8 cellular contexts compared by ENCODE assay signal in the genomic region with DNA sequence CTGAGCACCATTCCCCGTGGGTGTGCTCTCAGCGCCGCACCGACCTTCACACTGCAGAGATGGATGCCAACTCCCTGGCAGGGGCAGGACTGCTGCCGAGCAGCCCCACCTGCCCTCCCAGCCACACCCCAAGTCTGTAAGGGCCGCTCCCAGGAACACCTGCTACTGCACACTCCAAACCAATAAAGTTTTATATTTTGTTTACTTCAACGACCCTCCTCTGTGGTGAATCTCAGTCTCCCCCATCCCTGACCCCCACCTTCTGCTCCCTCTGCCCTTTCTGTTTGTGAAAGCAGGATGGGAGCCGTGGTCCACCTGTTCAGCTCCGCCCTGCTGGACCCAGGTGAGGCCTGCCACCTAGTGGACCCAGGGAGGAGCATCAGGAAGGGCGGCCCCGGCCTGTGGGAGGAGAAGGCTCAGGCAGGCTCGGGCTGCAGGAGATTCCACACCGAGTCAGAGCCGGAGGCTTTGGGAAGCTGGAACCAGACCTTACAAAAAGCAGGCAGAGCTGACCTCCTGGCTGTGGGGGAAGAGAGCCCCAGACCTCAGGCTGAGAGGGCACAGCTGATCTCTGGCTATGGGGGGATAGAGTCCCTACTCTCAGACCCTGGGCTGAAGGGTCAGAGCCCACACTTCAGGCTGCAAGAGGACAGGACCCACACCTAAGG.
A peak's percentile ranks its signal among the peaks of the same experiment; 100 is the strongest.
DNase-seq lines count a peak whose midpoint lies in the region; ATAC-seq lines count a peak whose summit lies in the region.

No MANE protein-coding gene starts in this region.

- peaks cover 18 to 37% of the 10 kb centered on the region in 2 donors for H3K4me1 ChIP-seq in duodenal mucosa (ENCODE audit: control insufficient read depth in 1 of 2, insufficient read depth in 2 of 2, low read length in 2 of 2)

- H3K36me3 Mint-ChIP-seq in memory B cell, result no peaks in the 10 kb centered on the region

- H3K9me3 Mint-ChIP-seq in memory B cell, result no peaks in the 10 kb centered on the region

- peak overlapping the region; percentile 84 for H3K27ac ChIP-seq in duodenal mucosa (ENCODE audit: low read depth, low read length)

- peak overlapping the region; percentile 61 to 77 for H3K9ac ChIP-seq in duodenal mucosa (ENCODE audit: low read depth in 1 of 2, low read length in 2 of 2)

- H3K36me3 ChIP-seq in duodenal mucosa (ENCODE audit: control insufficient read depth in 1 of 2, insufficient read depth in 2 of 2, low read length in 2 of 2), result peaks cover 0 to 5% of the 10 kb centered on the region in 2 donors

- no peaks in the 10 kb centered on the region for H3K9me3 ChIP-seq in duodenal mucosa (ENCODE audit: control insufficient read depth in 1 of 2, low read length in 2 of 2)

- ATAC-seq in HG03095 (IDR thresholded peaks at IDR 0.05; ENCODE audit: unreplicated experiment), result peak; percentile 68
- ATAC-seq in memory B cell (ENCODE audit: low read depth), result peak; percentile 93

- no peak overlapping the region for H3K4me3 Mint-ChIP-seq in memory B cell

- H3K27ac Mint-ChIP-seq in memory B cell, result no peak overlapping the region

- H3K27me3 Mint-ChIP-seq in memory B cell, result peaks cover 8% of the 10 kb centered on the region

- DNase-seq in DMS53 (lab: John Stamatoyannopoulos, UW) (peak; percentile 95), NCI-H526 (lab: John Stamatoyannopoulos, UW) (peak; percentile 75 to 92), memory B cell (ENCODE audit: low spot score in 2 of 2) (peak; percentile 62 to 75), cortex of kidney (lab: John Stamatoyannopoulos, UW) (no peak)
- DNase-seq in activated CD4-positive, alpha-beta T cell treated with anti-CD3 and anti-CD28 coated beads, Interleukin-2, amount 50 U/mL, for 24 hours (ENCODE audit: low read depth in 1 of 2, low spot score in 1 of 2), result peak; percentile 42 to 53
- peak; percentile 18 for DNase-seq in stimulated activated CD8-positive, alpha-beta memory T cell treated with anti-CD3 and anti-CD28 coated beads, Interleukin-15, amount 100 ng/mL, for 1 hour (ENCODE audit: low read depth)

- H3K4me1 Mint-ChIP-seq in memory B cell, result peaks cover 5% of the 10 kb centered on the region

- peak overlapping the region; percentile 37 to 50 for H3K4me3 ChIP-seq in duodenal mucosa (ENCODE audit: low read depth in 1 of 2, low read length in 2 of 2)

- H3K27me3 ChIP-seq in duodenal mucosa (ENCODE audit: control insufficient read depth in 1 of 2, insufficient read depth in 2 of 2, low read length in 2 of 2), result no peaks in the 10 kb centered on the region
